Comparison of ENCODE assay signal across 8 cellular contexts in the genomic region with DNA sequence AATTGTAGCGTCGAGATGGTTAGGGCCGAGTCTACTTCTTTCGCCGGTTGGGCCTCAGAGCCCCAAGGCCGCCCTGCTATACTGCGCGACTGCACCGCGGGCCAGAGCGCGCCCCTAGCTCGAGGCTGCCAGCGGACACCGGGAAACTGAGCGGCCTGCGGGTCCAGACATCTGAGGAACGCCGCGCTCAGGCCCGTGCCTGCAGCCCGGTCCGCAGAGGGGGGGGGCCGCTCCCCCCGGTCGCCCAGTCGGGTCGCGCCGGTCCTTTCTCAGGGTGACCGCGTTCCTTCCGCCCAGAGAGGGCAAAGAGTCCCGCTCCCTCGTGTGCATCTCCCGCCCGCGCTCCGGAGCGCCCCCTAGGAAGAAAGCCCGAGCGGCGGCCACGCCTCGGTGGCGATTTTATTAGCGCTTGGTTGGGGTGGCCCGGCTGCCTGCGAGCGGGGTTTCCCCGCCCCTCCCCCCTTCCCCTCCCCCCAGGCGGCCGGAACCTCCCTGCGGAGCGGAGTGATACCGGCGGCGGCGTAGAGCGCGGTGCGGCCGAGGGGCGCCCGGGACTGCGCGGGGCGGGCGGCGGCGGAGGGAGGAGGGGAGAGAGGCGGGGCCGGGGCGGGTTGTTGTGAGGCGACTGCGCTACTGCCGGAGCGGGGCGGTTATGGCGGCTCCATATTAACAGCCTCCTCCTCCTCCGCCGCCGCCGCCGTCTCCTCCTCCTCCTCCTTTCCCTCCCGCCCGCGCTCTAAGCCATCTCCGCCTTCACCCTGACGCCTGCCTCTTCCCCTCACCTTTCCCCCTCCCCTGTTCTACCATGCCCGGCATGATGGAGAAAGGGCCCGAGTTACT. TPM values are rescaled to one million over a fixed set of nuclear protein-coding genes. Genes with fewer than 3 reads are reported as not detected.
A peak's percentile ranks its signal among the peaks of the same experiment; 100 is the strongest.
DNase-seq lines count a peak whose midpoint lies in the region; ATAC-seq and TF ChIP-seq lines count a peak whose summit lies in the region.

A gene (plus strand): TSS at position 611 of the 840 bp plus-strand sequence. CDS start 195 bp downstream, at position 806.

- TF ChIP-seq CTCF in IMR-90 (conservative IDR thresholded peaks at IDR 0.05; ENCODE audit: low read depth, low read length) = peak; percentile 56

- intact Hi-C loops in IMR-90 (cut with micrococcal nuclease) = loop anchor here (1.0 to 5.0 kb wide), 4 partner anchors 124 to 820 kb away; no protein-coding TSS in a partner anchor

- peak within 1 kb of the TSS; percentile 98 for H3K18ac ChIP-seq in IMR-90 (ENCODE audit: low read depth, low read length)

- H2BK15ac ChIP-seq in IMR-90 (ENCODE audit: low read depth, low read length) = no peak within 1 kb of the TSS; the same call in 2 of the 3 replicates

- peak within 1 kb of the TSS; percentile 97 for H4K5ac ChIP-seq in IMR-90 (ENCODE audit: low read depth, low read length)

- peak within 1 kb of the TSS; percentile 100 for H3K14ac ChIP-seq in IMR-90 (replicated peaks; ENCODE audit: low read depth, low read length)

- in situ Hi-C loops in IMR-90 (cut with MboI; ENCODE audit: low sequenced_read_pairs) = no loop called here

- peak within 1 kb of the TSS; percentile 99 for H2AK9ac ChIP-seq in IMR-90 (replicated peaks; ENCODE audit: low read depth, low read length, poor library complexity)

- peak within 1 kb of the TSS; percentile 98 for H3K56ac ChIP-seq in IMR-90 (ENCODE audit: extremely low read depth, insufficient read depth, low read length)

- peak within 1 kb of the TSS; percentile 98 for H2BK5ac ChIP-seq in IMR-90 (ENCODE audit: low read depth, low read length, poor library complexity, severe bottlenecking)

- peak within 1 kb of the TSS; percentile 56; the same call in 1 of the 2 replicates for H2AK5ac ChIP-seq in IMR-90 (ENCODE audit: low read depth, low read length)

- peak within 1 kb of the TSS; percentile 86 for H2BK120ac ChIP-seq in IMR-90 (ENCODE audit: low read depth, low read length)

- peak within 1 kb of the TSS; percentile 98 for H2AFZ ChIP-seq in IMR-90 (replicated peaks; ENCODE audit: low read length, poor library complexity)

- peak within 1 kb of the TSS; percentile 99 for H3K4me2 ChIP-seq in IMR-90 (ENCODE audit: low read depth, low read length)

- H2BK20ac ChIP-seq in IMR-90 (ENCODE audit: low read depth, low read length) = peak within 1 kb of the TSS; percentile 44; the same call in 1 of the 2 replicates

- H3K4me3 ChIP-seq in IMR-90 (ENCODE audit: insufficient read depth, low read depth, low read length) = peak within 1 kb of the TSS; percentile 100
- H3K4me3 ChIP-seq in mucosa of rectum (ENCODE audit: low read length in 2 of 2) = peak within 1 kb of the TSS; percentile 95

- peak within 1 kb of the TSS; percentile 94 for H4K91ac ChIP-seq in IMR-90 (ENCODE audit: insufficient read depth, low read depth, low read length)

- H3K36me3 ChIP-seq in IMR-90 (ENCODE audit: control insufficient read depth, insufficient read depth, low read length) = no peaks in the 10 kb centered on the region
- H3K36me3 ChIP-seq in mucosa of rectum (ENCODE audit: control insufficient read depth in 2 of 2, insufficient read depth in 2 of 2, low read length in 2 of 2) = peaks cover 0 to 1% of the 10 kb centered on the region in 2 donors

- H3K9me3 ChIP-seq in IMR-90 (ENCODE audit: control insufficient read depth, insufficient read depth, low read length) = no peaks in the 10 kb centered on the region
- no peaks in the 10 kb centered on the region for H3K9me3 ChIP-seq in mucosa of rectum (ENCODE audit: control insufficient read depth in 2 of 2, low read length in 2 of 2)

- no TSS peak for BruUV-seq in IMR-90 (replicated peaks; lab: Mats Ljungman, UMichigan)

- H3K4me1 ChIP-seq in IMR-90 (ENCODE audit: control insufficient read depth, insufficient read depth, low read length) (peaks cover 2% of the 10 kb centered on the region; the same call in 1 of the 2 replicates), mucosa of rectum (ENCODE audit: control insufficient read depth in 2 of 2, insufficient read depth in 2 of 2, low read length in 2 of 2) (peaks cover 12 to 16% of the 10 kb centered on the region in 2 donors)

- ATAC-seq in GM21528 (IDR thresholded peaks at IDR 0.05; ENCODE audit: low FRiP score, unreplicated experiment) (peak; percentile 62), IMR-90 (ENCODE audit: low read depth) (peak; percentile 86)

- H3K27ac ChIP-seq in IMR-90 (ENCODE audit: insufficient read depth, low read length) = peak within 1 kb of the TSS; percentile 100
- H3K27ac ChIP-seq in epithelial cell of prostate = peak within 1 kb of the TSS; percentile 97
- H3K27ac ChIP-seq in mucosa of rectum (ENCODE audit: low read depth in 2 of 2, low read length in 2 of 2) = peak within 1 kb of the TSS; percentile 99

- H4K20me1 ChIP-seq in IMR-90 (ENCODE audit: insufficient read depth, low read length) = no peaks in the 10 kb centered on the region

- TF ChIP-seq RAD21 in IMR-90 (IDR thresholded peaks at IDR 0.05; ENCODE audit: low read length) = no peak

- CTCF ChIA-PET in IMR-90 (lab: Yijun Ruan, JAX) = interaction anchor here (1.2 to 1.8 kb wide), 2 partner anchors 59 to 123 kb away, joined by 3 to 4 read pairs; no protein-coding TSS in a partner anchor

- POLR2A ChIA-PET in IMR-90 (lab: Charles Lee; ENCODE audit: unreplicated experiment) = interaction anchor here (1.0 kb wide), 1 partner anchor 819 kb away, joined by 4 read pairs; no protein-coding TSS in a partner anchor

- no peaks in the 10 kb centered on the region for H3K27me3 ChIP-seq in IMR-90 (ENCODE audit: control insufficient read depth, insufficient read depth, low read length)
- no peaks in the 10 kb centered on the region for H3K27me3 ChIP-seq in mucosa of rectum (ENCODE audit: control insufficient read depth in 2 of 2, insufficient read depth in 2 of 2, low read length in 2 of 2)

- no peak; the same call in 1 of the 2 replicates for TF ChIP-seq POLR2A in IMR-90 (IDR thresholded peaks at IDR 0.05; ENCODE audit: low read depth, low read length)

- peaks cover 4 to 8% of the 10 kb centered on the region in 2 experiments for H3K79me1 ChIP-seq in IMR-90 (ENCODE audit: low read depth in 1 of 2, low read length in 2 of 2)

- H4K8ac ChIP-seq in IMR-90 (ENCODE audit: low read depth in 2 of 2, low read length in 2 of 2) = peak within 1 kb of the TSS; percentile 96 to 99

- peak within 1 kb of the TSS; percentile 99 for H3K4ac ChIP-seq in IMR-90 (ENCODE audit: low read depth, low read length)

- peak within 1 kb of the TSS; percentile 98 for H3K23ac ChIP-seq in IMR-90 (ENCODE audit: low read depth, low read length)

- dilution Hi-C loops in IMR-90 (cut with HindIII; ENCODE audit: low sequenced_read_pairs, unreplicated experiment) = no loop called here

- 0% methylated on average over 4 of the region's 92 CpGs; no CpG with 5 or more reads in 1 of the 2 experiments for WGBS in IMR-90 (ENCODE audit: extremely low coverage in 2 of 2, insufficient read length in 1 of 2), 2 experiments

- no peaks in the 10 kb centered on the region for H3K9me1 ChIP-seq in IMR-90 (ENCODE audit: insufficient read depth, low read length)

- H3K9ac ChIP-seq in IMR-90 (ENCODE audit: low read depth, low read length) (peak within 1 kb of the TSS; percentile 100), mucosa of rectum (ENCODE audit: low read depth in 1 of 2, low read length in 2 of 2) (peak within 1 kb of the TSS; percentile 93 to 98)

- DNase-seq in DMS153 (lab: John Stamatoyannopoulos, UW) (peak; percentile 97), IMR-90 (peak; percentile 87), OCI-M1 (lab: John Stamatoyannopoulos, UW) (peak; percentile 97), activated T-cell treated with anti-CD3 and anti-CD28 coated beads for 4 hours (peak; percentile 88), epithelial cell of prostate (ENCODE audit: low read depth, low spot score) (peak; percentile 59)
- DNase-seq in stimulated activated CD8-positive, alpha-beta memory T cell treated with anti-CD3 and anti-CD28 coated beads, Interleukin-4, amount 100 ng/mL, for 48 hours = peak; percentile 93

TF ChIP-seq in IMR-90, 13 proteins besides CTCF, POLR2A, EP300 and RAD21 (continues in another document):
- TF ChIP-seq MAZ (IDR thresholded peaks at IDR 0.05; ENCODE audit: borderline replicate concordance, low read depth, low read length) (peak; percentile 72; the same call in 1 of the 2 replicates), SMC3 (IDR thresholded peaks at IDR 0.05; ENCODE audit: low read depth, low read length) (no peak), RCOR1 (IDR thresholded peaks at IDR 0.05; ENCODE audit: insufficient replicate concordance, low read length) (no peak), CHD1 (IDR thresholded peaks at IDR 0.05; ENCODE audit: low read depth, low read length) (no peak), NFE2L2 (IDR thresholded peaks at IDR 0.05; ENCODE audit: low read depth, low read length) (no peak), FOS (IDR thresholded peaks at IDR 0.05; ENCODE audit: low read depth, low read length) (no peak), CEBPB (IDR thresholded peaks at IDR 0.05; ENCODE audit: low read depth, low read length) (no peak), BHLHE40 (IDR thresholded peaks at IDR 0.05; ENCODE audit: low read depth, low read length) (peak; percentile 63), MXI1 (IDR thresholded peaks at IDR 0.05; ENCODE audit: borderline replicate concordance, low read depth, low read length) (0 out of 2 replicates have a peak, but pooled peaks have one; percentile 10), RFX5 (IDR thresholded peaks at IDR 0.05; ENCODE audit: low read depth, low read length) (no peak)
- TF ChIP-seq, protein P1, sequence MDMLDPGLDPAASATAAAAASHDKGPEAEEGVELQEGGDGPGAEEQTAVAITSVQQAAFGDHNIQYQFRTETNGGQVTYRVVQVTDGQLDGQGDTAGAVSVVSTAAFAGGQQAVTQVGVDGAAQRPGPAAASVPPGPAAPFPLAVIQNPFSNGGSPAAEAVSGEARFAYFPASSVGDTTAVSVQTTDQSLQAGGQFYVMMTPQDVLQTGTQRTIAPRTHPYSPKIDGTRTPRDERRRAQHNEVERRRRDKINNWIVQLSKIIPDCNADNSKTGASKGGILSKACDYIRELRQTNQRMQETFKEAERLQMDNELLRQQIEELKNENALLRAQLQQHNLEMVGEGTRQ (IDR thresholded peaks at IDR 0.05; ENCODE audit: low read depth, low read length) = no peak
- TF ChIP-seq, protein P2, sequence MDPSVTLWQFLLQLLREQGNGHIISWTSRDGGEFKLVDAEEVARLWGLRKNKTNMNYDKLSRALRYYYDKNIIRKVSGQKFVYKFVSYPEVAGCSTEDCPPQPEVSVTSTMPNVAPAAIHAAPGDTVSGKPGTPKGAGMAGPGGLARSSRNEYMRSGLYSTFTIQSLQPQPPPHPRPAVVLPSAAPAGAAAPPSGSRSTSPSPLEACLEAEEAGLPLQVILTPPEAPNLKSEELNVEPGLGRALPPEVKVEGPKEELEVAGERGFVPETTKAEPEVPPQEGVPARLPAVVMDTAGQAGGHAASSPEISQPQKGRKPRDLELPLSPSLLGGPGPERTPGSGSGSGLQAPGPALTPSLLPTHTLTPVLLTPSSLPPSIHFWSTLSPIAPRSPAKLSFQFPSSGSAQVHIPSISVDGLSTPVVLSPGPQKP (IDR thresholded peaks at IDR 0.05; ENCODE audit: borderline replicate concordance, low read depth, low read length) = no peak

RNA-seq across cellular contexts. Expression of the gene that starts here (rescaled TPM):
- 8.1 and 11.9 TPM in 2 replicates for total RNA-seq in IMR-90 (2012; rRNA removed)
- 15.0 and 16.4 TPM in 2 replicates for polyA plus RNA-seq in IMR-90 (2012; rRNA removed)
- 9.3 and 9.5 TPM in 2 replicates for polyA plus RNA-seq in IMR-90 (2012; cell fraction: cytosol; rRNA removed)
- 46.4 and 90.6 TPM in 2 replicates for polyA plus RNA-seq in IMR-90 (2012; cell fraction: nucleus; rRNA removed; ENCODE audit: low replicate concordance)

Comparison
In these comparisons a context has a peak if more than half of its experiments do, and no peak if none do; other contexts are left out.
1. Peak in every context shown above with its lines: DNase-seq, ATAC-seq, H3K4me3 ChIP-seq and H3K27ac ChIP-seq.